ENCODE assay signal across 24 cellular contexts in the genomic region with DNA sequence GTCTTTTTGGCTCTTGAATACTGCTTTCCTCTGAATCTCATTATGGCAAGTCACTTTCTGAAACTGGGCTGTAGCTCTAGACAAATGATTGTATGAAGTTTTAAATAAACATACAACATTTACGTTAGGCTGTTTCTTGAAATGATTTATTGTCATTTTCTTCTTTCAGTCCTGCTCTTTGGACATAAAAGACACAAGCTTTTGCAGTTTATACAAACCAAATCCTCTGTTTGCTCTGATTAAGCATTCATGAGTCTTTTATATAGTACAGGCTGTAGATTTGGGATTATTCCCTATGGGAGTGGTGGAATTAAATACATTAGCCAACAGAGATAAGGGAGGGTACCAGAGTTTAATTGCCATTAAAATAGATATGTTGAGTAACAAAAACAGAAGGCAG.
"Had no signal": no experiment of that assay in that cellular context is flagged by ENCODE, and none has a peak within 500 bp of the region (broad histone marks: within the 10 kb centered on the region; RNA-seq: fewer than 3 reads in every experiment).

No MANE protein-coding gene starts in this region.

- DNase-seq: activated CD4-positive, alpha-beta T cell treated with anti-CD3 and anti-CD28 coated beads for 48 hours; activated CD8-positive, alpha-beta T cell treated with anti-CD3 and anti-CD28 coated beads for 36 hours; activated gamma-delta T cell treated with Interleukin-2 at 50 U/mL for 16 hours; activated naive CD4-positive, alpha-beta T cell treated with anti-CD3 and anti-CD28 coated beads, Interleukin-2, amount 50 U/mL, for 16 hours; activated T-cell treated with anti-CD3 and anti-CD28 coated beads, Interleukin-2, amount 50 U/mL, for 4 hours; amniotic stem cell; effector CD8-positive, alpha-beta T cell; esophagus squamous epithelium; left lung; lower lobe of right lung; mesenchymal stem cell; natural killer cell; right lobe of liver; stimulated activated CD4-positive, alpha-beta T cell treated with anti-CD3 and anti-CD28 coated beads, Interleukin-4, amount 100 ng/mL, for 24 hours; SW 1271; T-helper 9 cell had no signal

- H3K4me1 Mint-ChIP-seq: activated T-helper 17 cell treated with anti-CD3 and anti-CD28 coated beads, Interleukin-2, amount 50 U/mL, for 72 hours; central memory CD8-positive, alpha-beta T cell; natural killer cell; stimulated activated effector memory CD8-positive, alpha-beta T cell treated with anti-CD3 and anti-CD28 coated beads, Interleukin-12 subunit alpha, Interleukin-12 subunit beta, amount 100 ng/mL, for 72 hours had no signal

- ATAC-seq: activated CD8-positive, alpha-beta T cell treated with anti-CD3 and anti-CD28 coated beads for 36 hours; activated T-cell treated with anti-CD3 and anti-CD28 coated beads, Interleukin-2, amount 50 U/mL, for 4 hours; activated T-helper 17 cell treated with anti-CD3 and anti-CD28 coated beads, Interleukin-2, amount 50 U/mL, for 72 hours; left lung; lower lobe of right lung; natural killer cell; right lobe of liver; stimulated activated effector memory CD8-positive, alpha-beta T cell treated with anti-CD3 and anti-CD28 coated beads, Interleukin-12 subunit alpha, Interleukin-12 subunit beta, amount 100 ng/mL, for 72 hours had no signal

- H3K9me3 Mint-ChIP-seq: activated CD8-positive, alpha-beta T cell treated with anti-CD3 and anti-CD28 coated beads for 36 hours; activated T-cell treated with anti-CD3 and anti-CD28 coated beads, Interleukin-2, amount 50 U/mL, for 4 hours; activated T-helper 17 cell treated with anti-CD3 and anti-CD28 coated beads, Interleukin-2, amount 50 U/mL, for 72 hours; central memory CD8-positive, alpha-beta T cell; natural killer cell; stimulated activated effector memory CD8-positive, alpha-beta T cell treated with anti-CD3 and anti-CD28 coated beads, Interleukin-12 subunit alpha, Interleukin-12 subunit beta, amount 100 ng/mL, for 72 hours; stimulated activated naive CD8-positive, alpha-beta T cell treated with anti-CD3 and anti-CD28 coated beads, Interleukin-15, Interleukin-2, amounts not matched to agents 100 ng/mL and 50 ng/mL, for 24 hours; T-helper 1 cell treated with Interleukin-12 subunit alpha and Interleukin-12 subunit beta and Interleukin-4 antibody, amounts not matched to agents 30 μg/mL and 1 μg/mL, for 36 hours had no signal

- H3K4me1 ChIP-seq: left lung, lower lobe of right lung had no signal

- H3K4me3 Mint-ChIP-seq: activated CD8-positive, alpha-beta T cell treated with anti-CD3 and anti-CD28 coated beads for 36 hours; activated T-cell treated with anti-CD3 and anti-CD28 coated beads, Interleukin-2, amount 50 U/mL, for 4 hours; activated T-helper 17 cell treated with anti-CD3 and anti-CD28 coated beads, Interleukin-2, amount 50 U/mL, for 72 hours; central memory CD8-positive, alpha-beta T cell; natural killer cell; stimulated activated effector memory CD8-positive, alpha-beta T cell treated with anti-CD3 and anti-CD28 coated beads, Interleukin-12 subunit alpha, Interleukin-12 subunit beta, amount 100 ng/mL, for 72 hours; stimulated activated naive CD8-positive, alpha-beta T cell treated with anti-CD3 and anti-CD28 coated beads, Interleukin-15, Interleukin-2, amounts not matched to agents 100 ng/mL and 50 ng/mL, for 24 hours; T-helper 1 cell treated with Interleukin-12 subunit alpha and Interleukin-12 subunit beta and Interleukin-4 antibody, amounts not matched to agents 30 μg/mL and 1 μg/mL, for 36 hours had no signal

- H3K9me3 ChIP-seq: esophagus squamous epithelium, left lung, lower lobe of right lung, right lobe of liver had no signal

- H3K27ac ChIP-seq: epithelial cell of prostate, left lung, lower lobe of right lung, right lobe of liver, skin epidermis, VCaP had no signal

- H3K4me3 ChIP-seq: esophagus squamous epithelium, left lung, lower lobe of right lung, right lobe of liver, skin epidermis had no signal

- H3K36me3 Mint-ChIP-seq: natural killer cell; stimulated activated effector memory CD8-positive, alpha-beta T cell treated with anti-CD3 and anti-CD28 coated beads, Interleukin-12 subunit alpha, Interleukin-12 subunit beta, amount 100 ng/mL, for 72 hours had no signal

- H3K27ac Mint-ChIP-seq: activated CD8-positive, alpha-beta T cell treated with anti-CD3 and anti-CD28 coated beads for 36 hours; activated T-helper 17 cell treated with anti-CD3 and anti-CD28 coated beads, Interleukin-2, amount 50 U/mL, for 72 hours; natural killer cell; stimulated activated effector memory CD8-positive, alpha-beta T cell treated with anti-CD3 and anti-CD28 coated beads, Interleukin-12 subunit alpha, Interleukin-12 subunit beta, amount 100 ng/mL, for 72 hours; stimulated activated naive CD8-positive, alpha-beta T cell treated with anti-CD3 and anti-CD28 coated beads, Interleukin-15, Interleukin-2, amounts not matched to agents 100 ng/mL and 50 ng/mL, for 24 hours; T-helper 1 cell treated with Interleukin-12 subunit alpha and Interleukin-12 subunit beta and Interleukin-4 antibody, amounts not matched to agents 30 μg/mL and 1 μg/mL, for 36 hours had no signal

- H3K36me3 ChIP-seq: esophagus squamous epithelium, left lung, lower lobe of right lung, right lobe of liver had no signal

- H3K27me3 ChIP-seq: right lobe of liver had no signal
